7 cellular contexts compared by ENCODE assay signal in the genomic region with DNA sequence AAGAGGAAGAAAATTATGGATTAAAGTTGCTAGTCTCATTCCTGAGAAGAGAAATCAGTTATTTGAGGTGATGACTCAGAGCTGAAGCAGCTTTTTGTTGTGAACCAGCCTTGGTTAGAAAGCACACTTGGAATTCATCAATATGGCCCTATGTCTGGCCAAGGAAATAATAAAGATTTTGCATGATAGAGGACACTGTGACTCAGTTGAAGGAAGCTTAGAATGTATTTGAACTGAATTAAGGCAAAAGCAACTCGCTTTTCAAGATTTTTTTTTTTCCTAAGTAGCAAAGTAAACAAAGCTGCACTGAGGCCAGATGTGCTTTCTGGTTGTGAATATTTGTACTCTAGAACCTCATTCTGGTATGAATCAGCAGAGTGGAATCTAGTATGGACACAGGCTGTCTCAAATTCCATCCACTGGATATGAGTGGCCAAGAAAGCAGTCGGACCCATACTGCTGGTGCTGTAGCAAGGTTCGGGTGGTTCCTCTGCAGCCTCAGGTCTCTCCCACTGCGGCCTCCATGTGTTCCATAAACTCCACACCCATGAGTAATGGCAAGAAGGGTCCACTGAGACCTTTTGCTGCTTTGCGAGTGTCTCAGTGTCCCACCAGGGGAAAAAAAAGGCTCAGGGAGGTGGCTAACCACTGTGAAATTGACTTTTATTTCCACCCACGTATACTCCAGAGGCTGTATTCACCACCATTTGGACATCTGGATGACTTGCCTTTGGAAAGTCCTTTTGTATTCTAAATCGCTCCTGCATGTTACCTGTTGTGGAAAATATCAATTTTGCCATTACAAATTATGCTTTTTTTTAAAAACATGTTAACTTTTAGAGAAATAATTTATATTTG. TPM values are rescaled to one million over a fixed set of nuclear protein-coding genes. Genes with fewer than 3 reads are reported as not detected.
A peak's percentile ranks its signal among the peaks of the same experiment; 100 is the strongest.
DNase-seq lines count a peak whose midpoint lies in the region; ATAC-seq and TF ChIP-seq lines count a peak whose summit lies in the region.

No MANE protein-coding gene starts in this region.

- DNase-seq in HK-2 (ENCODE audit: unreplicated experiment) (peak; percentile 29), glomerular endothelial cell (ENCODE audit: extremely low read depth, low read depth, low spot score) (peak; percentile 87), HUDEP-2 (lab: John Stamatoyannopoulos, UW; ENCODE audit: unreplicated experiment in 76 of 76) (no peak)

- H3K4me3 ChIP-seq in WI38 (ENCODE audit: low read depth, low read length) (peak overlapping the region; percentile 27), skin epidermis (no peak overlapping the region)

- TF ChIP-seq CTCF in WI38 (IDR thresholded peaks at IDR 0.05; ENCODE audit: low read depth, low read length) = no peak

- peak overlapping the region in 16 of 21 experiments; percentile 12 to 92 (median 70) for H3K27ac ChIP-seq in skin epidermis

- ATAC-seq in HG02870 (IDR thresholded peaks at IDR 0.05; ENCODE audit: unreplicated experiment) (no peak), HG03025 (IDR thresholded peaks at IDR 0.05; ENCODE audit: low FRiP score, unreplicated experiment) (no peak)

RNA-seq across cellular contexts. Expression of gene TGFBR2, which starts 53.1 kb away (rescaled TPM):
- total RNA-seq in glomerular endothelial cell = 614 and 726 TPM in 2 replicates

Comparison
In these comparisons a context has a peak if more than half of its experiments do, and no peak if none do; other contexts are left out.
1. DNase-seq: peak in HK-2 (single experiment) and glomerular endothelial cell (single experiment); none in HUDEP-2 (0 of 76).